33 cellular contexts compared by ENCODE assay signal in genomic region chr10:123303581-123303980, GRCh38.
"Had no signal": no experiment of that assay in that cellular context is flagged by ENCODE, and none has a peak within 500 bp of the region (broad histone marks: within the 10 kb centered on the region; RNA-seq: fewer than 3 reads in every experiment).

No MANE protein-coding gene starts in this region.

- H3K27ac ChIP-seq: adrenal gland, body of pancreas, brain microvascular endothelial cell, breast epithelium, VCaP had no signal

- H3K4me1 ChIP-seq: body of pancreas, breast epithelium had no signal

- H3K27me3 ChIP-seq: adrenal gland, body of pancreas, brain microvascular endothelial cell, breast epithelium had no signal

- H3K9me3 ChIP-seq: adrenal gland, body of pancreas, breast epithelium had no signal

- DNase-seq: activated B cell treated with CpG ODN at 0.5 μM for 24 hours; activated CD4-positive, alpha-beta memory T cell treated with anti-CD3 and anti-CD28 coated beads for 36 hours; activated CD4-positive, alpha-beta T cell treated with anti-CD3 and anti-CD28 coated beads for 4 hours; activated CD4-positive, alpha-beta T cell treated with anti-CD3 and anti-CD28 coated beads, Interleukin-2, amount 10 ng/mL, durations not matched to agents 24 days and 14 days; activated CD4-positive, alpha-beta T cell treated with anti-CD3 and anti-CD28 coated beads, Interleukin-2, amount 50 U/mL, for 1 hour; activated CD4-positive, alpha-beta T cell treated with anti-CD3 and anti-CD28 coated beads, Interleukin-2, amount 50 U/mL, for 4 hours; activated CD4-positive, CD25-positive, alpha-beta regulatory T cell treated with anti-CD3 and anti-CD28 coated beads, Interleukin-2, amount 50 U/mL, for 72 hours; activated CD8-positive, alpha-beta memory T cell treated with anti-CD3 and anti-CD28 coated beads, Interleukin-2, amount 50 U/mL, for 4 hours; activated CD8-positive, alpha-beta T cell treated with anti-CD3 and anti-CD28 coated beads for 36 hours; activated effector memory CD4-positive, alpha-beta T cell treated with Interleukin-2 at 50 U/mL for 16 hours; activated gamma-delta T cell; activated naive CD4-positive, alpha-beta T cell treated with anti-CD3 and anti-CD28 coated beads, Interleukin-2, amount 10 ng/mL, durations not matched to agents 7 days and 5 days; activated naive CD4-positive, alpha-beta T cell treated with Interleukin-2 at 50 U/mL for 16 hours; activated naive CD8-positive, alpha-beta T cell treated with anti-CD3 and anti-CD28 coated beads for 36 hours; activated T-cell treated with anti-CD3 and anti-CD28 coated beads for 4 hours; activated T-cell treated with anti-CD3 and anti-CD28 coated beads, Interleukin-2, amount 50 U/mL, for 1 hour; activated T-cell treated with anti-CD3 and anti-CD28 coated beads, Interleukin-2, amount 50 U/mL, for 4 hours; activated T-cell treated with anti-CD3 and anti-CD28 coated beads, Interleukin-2, amount 50 U/mL, for 72 hours; adrenal gland; amniotic stem cell; aorta; body of pancreas; brain microvascular endothelial cell; central memory CD4-positive, alpha-beta T cell; T-helper 1 cell; T-helper 2 cell; T-helper 9 cell had no signal

- H3K36me3 Mint-ChIP-seq: activated CD4-positive, alpha-beta memory T cell treated with anti-CD3 and anti-CD28 coated beads for 36 hours; activated naive CD4-positive, alpha-beta T cell treated with anti-CD3 and anti-CD28 coated beads, Interleukin-2, amount 10 ng/mL, durations not matched to agents 7 days and 5 days; activated naive CD4-positive, alpha-beta T cell treated with anti-CD3 and anti-CD28 coated beads, Interleukin-2, amount 50 U/mL, for 24 hours; activated naive CD8-positive, alpha-beta T cell treated with anti-CD3 and anti-CD28 coated beads for 36 hours had no signal

- H3K9me3 Mint-ChIP-seq: activated B cell treated with CpG ODN at 0.5 μM for 24 hours; activated CD4-positive, alpha-beta memory T cell treated with anti-CD3 and anti-CD28 coated beads for 36 hours; activated CD4-positive, alpha-beta T cell treated with anti-CD3 and anti-CD28 coated beads, Interleukin-2, amount 10 ng/mL, durations not matched to agents 24 days and 14 days; activated CD8-positive, alpha-beta T cell treated with anti-CD3 and anti-CD28 coated beads for 36 hours; activated naive CD4-positive, alpha-beta T cell treated with anti-CD3 and anti-CD28 coated beads, Interleukin-2, amount 10 ng/mL, durations not matched to agents 7 days and 5 days; activated naive CD4-positive, alpha-beta T cell treated with anti-CD3 and anti-CD28 coated beads, Interleukin-2, amount 50 U/mL, for 24 hours; activated naive CD8-positive, alpha-beta T cell treated with anti-CD3 and anti-CD28 coated beads for 36 hours; activated T-cell treated with anti-CD3 and anti-CD28 coated beads, Interleukin-2, amount 50 U/mL, for 4 hours; activated T-cell treated with anti-CD3 and anti-CD28 coated beads, Interleukin-2, amount 50 U/mL, for 72 hours; activated T-helper 2 cell treated with anti-CD3 and anti-CD28 coated beads, Interferon-gamma antibody, Interleukin-2, Interleukin-4, amounts not matched to agents 10 μg/mL and 5 μg/mL and 100 μg/mL, durations not matched to agents 14 hours and 24 hours and 36 hours; T-helper 1 cell treated with Interleukin-12 subunit alpha and Interleukin-12 subunit beta and Interleukin-4 antibody, amounts not matched to agents 30 μg/mL and 1 μg/mL, for 36 hours; T-helper 2 cell treated with Interferon-gamma antibody and Interleukin-4, amounts not matched to agents 5 μg/mL and 100 μg/mL, for 36 hours had no signal

- H3K36me3 ChIP-seq: adrenal gland, brain microvascular endothelial cell had no signal

- H3K4me3 ChIP-seq: adrenal gland, body of pancreas, breast epithelium had no signal

- H3K27ac Mint-ChIP-seq: activated B cell treated with CpG ODN at 0.5 μM for 24 hours; activated CD4-positive, alpha-beta memory T cell treated with anti-CD3 and anti-CD28 coated beads for 36 hours; activated CD4-positive, alpha-beta T cell treated with anti-CD3 and anti-CD28 coated beads, Interleukin-2, amount 10 ng/mL, durations not matched to agents 24 days and 14 days; activated CD8-positive, alpha-beta T cell treated with anti-CD3 and anti-CD28 coated beads for 36 hours; activated naive CD4-positive, alpha-beta T cell treated with anti-CD3 and anti-CD28 coated beads, Interleukin-2, amount 10 ng/mL, durations not matched to agents 7 days and 5 days; activated naive CD4-positive, alpha-beta T cell treated with anti-CD3 and anti-CD28 coated beads, Interleukin-2, amount 50 U/mL, for 24 hours; activated naive CD8-positive, alpha-beta T cell treated with anti-CD3 and anti-CD28 coated beads for 36 hours; activated T-cell treated with anti-CD3 and anti-CD28 coated beads, Interleukin-2, amount 50 U/mL, for 72 hours; activated T-helper 2 cell treated with anti-CD3 and anti-CD28 coated beads, Interferon-gamma antibody, Interleukin-2, Interleukin-4, amounts not matched to agents 10 μg/mL and 5 μg/mL and 100 μg/mL, durations not matched to agents 14 hours and 24 hours and 36 hours; T-helper 1 cell treated with Interleukin-12 subunit alpha and Interleukin-12 subunit beta and Interleukin-4 antibody, amounts not matched to agents 30 μg/mL and 1 μg/mL, for 36 hours; T-helper 2 cell treated with Interferon-gamma antibody and Interleukin-4, amounts not matched to agents 5 μg/mL and 100 μg/mL, for 36 hours had no signal

- ATAC-seq: activated CD8-positive, alpha-beta T cell treated with anti-CD3 and anti-CD28 coated beads for 36 hours; activated T-cell treated with anti-CD3 and anti-CD28 coated beads, Interleukin-2, amount 50 U/mL, for 4 hours; activated T-cell treated with anti-CD3 and anti-CD28 coated beads, Interleukin-2, amount 50 U/mL, for 72 hours; body of pancreas had no signal
